20 cellular contexts compared by ENCODE assay signal in genomic region chr21:43337901-43338655, GRCh38.
DNase-seq lines count a peak whose midpoint lies in the region; ATAC-seq and TF ChIP-seq lines count a peak whose summit lies in the region.
"Had no signal": no experiment of that assay in that cellular context is flagged by ENCODE, and none has a peak within 500 bp of the region (broad histone marks: within the 10 kb centered on the region; RNA-seq: fewer than 3 reads in every experiment).

No MANE protein-coding gene starts in this region.

- no peaks in the 10 kb centered on the region for H3K27me3 Mint-ChIP-seq in activated CD4-positive, alpha-beta T cell treated with anti-CD3 and anti-CD28 coated beads, Interleukin-2, amount 10 ng/mL, durations not matched to agents 24 days and 14 days
- H3K27me3 Mint-ChIP-seq in activated T-helper 17 cell treated with anti-CD3 and anti-CD28 coated beads, Interleukin-2, amount 50 U/mL, for 72 hours: peaks cover 5% of the 10 kb centered on the region
- peaks cover 0 to 5% of the 10 kb centered on the region in 2 donors for H3K27me3 Mint-ChIP-seq in natural killer cell treated with Interleukin-12 subunit alpha and Interleukin-12 subunit beta and Interleukin-15 and Interleukin-18, amount 100 ng/mL, for 72 hours
- H3K27me3 Mint-ChIP-seq in activated T-cell treated with anti-CD3 and anti-CD28 coated beads, Interleukin-2, amount 50 U/mL, for 24 hours: peaks cover 5% of the 10 kb centered on the region

- DNase-seq in activated CD4-positive, alpha-beta T cell treated with anti-CD3 and anti-CD28 coated beads, Interleukin-2, amount 10 ng/mL, durations not matched to agents 24 days and 14 days: no peak
- no peak for DNase-seq in activated CD4-positive, alpha-beta T cell treated with anti-CD3 and anti-CD28 coated beads, Interleukin-2, amount 50 U/mL, for 1 hour
- no peak for DNase-seq in natural killer cell treated with Interleukin-12 subunit alpha and Interleukin-12 subunit beta and Interleukin-15 and Interleukin-18, amount 100 ng/mL, for 72 hours (ENCODE audit: low spot score)
- DNase-seq in NCI-H748 (lab: John Stamatoyannopoulos, UW; ENCODE audit: unreplicated experiment): no peak
- DNase-seq in activated T-cell treated with anti-CD3 and anti-CD28 coated beads, Interleukin-2, amount 50 U/mL, for 24 hours: no peak
- DNase-seq in erythroblast (lab: John Stamatoyannopoulos, UW): no peak
- DNase-seq: activated CD4-positive, CD25-positive, alpha-beta regulatory T cell; activated effector memory CD4-positive, alpha-beta T cell treated with Interleukin-2 at 50 U/mL for 16 hours; aorta; DMS79; H7; heart right ventricle; lower lobe of right lung; NCI-H1694; spleen; T-helper 17 cell had no signal

- no peak overlapping the region for H3K27ac ChIP-seq in DOHH2 (ENCODE audit: low read depth, low read length)
- H3K27ac ChIP-seq: C4-2B, lower lobe of right lung had no signal

- H3K27ac Mint-ChIP-seq in activated CD4-positive, alpha-beta T cell treated with anti-CD3 and anti-CD28 coated beads, Interleukin-2, amount 10 ng/mL, durations not matched to agents 24 days and 14 days: peak overlapping the region; percentile 4
- H3K27ac Mint-ChIP-seq in activated T-helper 17 cell treated with anti-CD3 and anti-CD28 coated beads, Interleukin-2, amount 50 U/mL, for 72 hours: peak overlapping the region; percentile 46
- peak overlapping the region; percentile 48 to 84 for H3K27ac Mint-ChIP-seq in natural killer cell treated with Interleukin-12 subunit alpha and Interleukin-12 subunit beta and Interleukin-15 and Interleukin-18, amount 100 ng/mL, for 72 hours
- H3K27ac Mint-ChIP-seq in activated T-cell treated with anti-CD3 and anti-CD28 coated beads, Interleukin-2, amount 50 U/mL, for 24 hours: no peak overlapping the region
- H3K27ac Mint-ChIP-seq: T-helper 17 cell had no signal

- TF ChIP-seq CTCF in DOHH2 (IDR thresholded peaks at IDR 0.05; ENCODE audit: low read depth, low read length, poor library complexity, severe bottlenecking): no peak

- 0 out of 2 replicates have a peak overlapping the region, but pooled peaks have one; percentile 39 for H3K4me2 ChIP-seq in DOHH2 (ENCODE audit: low read length)

- no peaks in the 10 kb centered on the region for H3K79me2 ChIP-seq in DOHH2 (ENCODE audit: control insufficient read depth, low read length)

- no peak for TF ChIP-seq POLR2A in erythroblast (IDR thresholded peaks at IDR 0.05; ENCODE audit: low read length)

- no peaks in the 10 kb centered on the region for H3K27me3 ChIP-seq in DOHH2 (ENCODE audit: control insufficient read depth, low read length)
- H3K27me3 ChIP-seq: heart right ventricle had no signal

- H3K9me3 Mint-ChIP-seq in activated CD4-positive, alpha-beta T cell treated with anti-CD3 and anti-CD28 coated beads, Interleukin-2, amount 10 ng/mL, durations not matched to agents 24 days and 14 days: peaks cover 23% of the 10 kb centered on the region
- H3K9me3 Mint-ChIP-seq in activated T-helper 17 cell treated with anti-CD3 and anti-CD28 coated beads, Interleukin-2, amount 50 U/mL, for 72 hours: peaks cover 5% of the 10 kb centered on the region
- peaks cover 13% of the 10 kb centered on the region for H3K9me3 Mint-ChIP-seq in natural killer cell treated with Interleukin-12 subunit alpha and Interleukin-12 subunit beta and Interleukin-15 and Interleukin-18, amount 100 ng/mL, for 72 hours
- H3K9me3 Mint-ChIP-seq in activated T-cell treated with anti-CD3 and anti-CD28 coated beads, Interleukin-2, amount 50 U/mL, for 24 hours: no peaks in the 10 kb centered on the region

- H3K9me3 ChIP-seq in DOHH2 (ENCODE audit: control insufficient read depth, insufficient read depth, low read length): peaks cover 11% of the 10 kb centered on the region; the same call in 1 of the 2 replicates
- H3K9me3 ChIP-seq: heart right ventricle, lower lobe of right lung, spleen had no signal

- H3K4me3 ChIP-seq in DOHH2 (ENCODE audit: low read length): no peak overlapping the region
- H3K4me3 ChIP-seq: heart right ventricle, lower lobe of right lung, spleen had no signal

- no peak overlapping the region for H3K4me3 Mint-ChIP-seq in activated CD4-positive, alpha-beta T cell treated with anti-CD3 and anti-CD28 coated beads, Interleukin-2, amount 10 ng/mL, durations not matched to agents 24 days and 14 days
- no peak overlapping the region for H3K4me3 Mint-ChIP-seq in activated T-helper 17 cell treated with anti-CD3 and anti-CD28 coated beads, Interleukin-2, amount 50 U/mL, for 72 hours
- H3K4me3 Mint-ChIP-seq in natural killer cell treated with Interleukin-12 subunit alpha and Interleukin-12 subunit beta and Interleukin-15 and Interleukin-18, amount 100 ng/mL, for 72 hours: no peak overlapping the region
- no peak overlapping the region for H3K4me3 Mint-ChIP-seq in activated T-cell treated with anti-CD3 and anti-CD28 coated beads, Interleukin-2, amount 50 U/mL, for 24 hours
- H3K4me3 Mint-ChIP-seq: T-helper 17 cell had no signal

- intact Hi-C loops in activated CD4-positive, alpha-beta T cell treated with anti-CD3 and anti-CD28 coated beads, Interleukin-2, amount 10 ng/mL, durations not matched to agents 24 days and 14 days (cut with micrococcal nuclease): no loop called here

- peaks cover 28% of the 10 kb centered on the region for H3K4me1 ChIP-seq in DOHH2 (ENCODE audit: control insufficient read depth, low read length)

- H4K20me1 ChIP-seq in DOHH2 (ENCODE audit: control insufficient read depth, insufficient read depth, low read depth, low read length): no peaks in the 10 kb centered on the region

- ATAC-seq in activated T-helper 17 cell treated with anti-CD3 and anti-CD28 coated beads, Interleukin-2, amount 50 U/mL, for 72 hours (replicated peaks): no peak
- ATAC-seq in natural killer cell treated with Interleukin-12 subunit alpha and Interleukin-12 subunit beta and Interleukin-15 and Interleukin-18, amount 100 ng/mL, for 72 hours: no peak
- ATAC-seq: HepG2, lower lobe of right lung, T-helper 17 cell had no signal

- no peaks in the 10 kb centered on the region for H3K9me2 ChIP-seq in DOHH2 (replicated peaks; ENCODE audit: control insufficient read depth, low read length)

- peaks cover 2% of the 10 kb centered on the region for H3K36me3 Mint-ChIP-seq in activated CD4-positive, alpha-beta T cell treated with anti-CD3 and anti-CD28 coated beads, Interleukin-2, amount 10 ng/mL, durations not matched to agents 24 days and 14 days (ENCODE audit: low read depth)
- no peaks in the 10 kb centered on the region for H3K36me3 Mint-ChIP-seq in activated T-helper 17 cell treated with anti-CD3 and anti-CD28 coated beads, Interleukin-2, amount 50 U/mL, for 72 hours (ENCODE audit: low read depth)
- H3K36me3 Mint-ChIP-seq in natural killer cell treated with Interleukin-12 subunit alpha and Interleukin-12 subunit beta and Interleukin-15 and Interleukin-18, amount 100 ng/mL, for 72 hours: peaks cover 6% of the 10 kb centered on the region
- H3K36me3 Mint-ChIP-seq in activated T-cell treated with anti-CD3 and anti-CD28 coated beads, Interleukin-2, amount 50 U/mL, for 24 hours (ENCODE audit: low read depth): no peaks in the 10 kb centered on the region

- peaks cover 10% of the 10 kb centered on the region for H3K4me1 Mint-ChIP-seq in activated CD4-positive, alpha-beta T cell treated with anti-CD3 and anti-CD28 coated beads, Interleukin-2, amount 10 ng/mL, durations not matched to agents 24 days and 14 days
- H3K4me1 Mint-ChIP-seq in activated T-helper 17 cell treated with anti-CD3 and anti-CD28 coated beads, Interleukin-2, amount 50 U/mL, for 72 hours: peaks cover 5% of the 10 kb centered on the region
- H3K4me1 Mint-ChIP-seq in natural killer cell treated with Interleukin-12 subunit alpha and Interleukin-12 subunit beta and Interleukin-15 and Interleukin-18, amount 100 ng/mL, for 72 hours (ENCODE audit: low read depth in 2 of 2): peaks cover 20 to 25% of the 10 kb centered on the region in 2 donors
- no peaks in the 10 kb centered on the region for H3K4me1 Mint-ChIP-seq in activated T-cell treated with anti-CD3 and anti-CD28 coated beads, Interleukin-2, amount 50 U/mL, for 24 hours (ENCODE audit: low read depth)
- H3K4me1 Mint-ChIP-seq: T-helper 17 cell had no signal

- no peaks in the 10 kb centered on the region for H3K36me3 ChIP-seq in DOHH2 (ENCODE audit: control insufficient read depth, low read length)
- H3K36me3 ChIP-seq: heart right ventricle, lower lobe of right lung, spleen had no signal

- H3F3A ChIP-seq in DOHH2 (ENCODE audit: control insufficient read depth, insufficient read depth): no peaks in the 10 kb centered on the region
